In the genomic region with DNA sequence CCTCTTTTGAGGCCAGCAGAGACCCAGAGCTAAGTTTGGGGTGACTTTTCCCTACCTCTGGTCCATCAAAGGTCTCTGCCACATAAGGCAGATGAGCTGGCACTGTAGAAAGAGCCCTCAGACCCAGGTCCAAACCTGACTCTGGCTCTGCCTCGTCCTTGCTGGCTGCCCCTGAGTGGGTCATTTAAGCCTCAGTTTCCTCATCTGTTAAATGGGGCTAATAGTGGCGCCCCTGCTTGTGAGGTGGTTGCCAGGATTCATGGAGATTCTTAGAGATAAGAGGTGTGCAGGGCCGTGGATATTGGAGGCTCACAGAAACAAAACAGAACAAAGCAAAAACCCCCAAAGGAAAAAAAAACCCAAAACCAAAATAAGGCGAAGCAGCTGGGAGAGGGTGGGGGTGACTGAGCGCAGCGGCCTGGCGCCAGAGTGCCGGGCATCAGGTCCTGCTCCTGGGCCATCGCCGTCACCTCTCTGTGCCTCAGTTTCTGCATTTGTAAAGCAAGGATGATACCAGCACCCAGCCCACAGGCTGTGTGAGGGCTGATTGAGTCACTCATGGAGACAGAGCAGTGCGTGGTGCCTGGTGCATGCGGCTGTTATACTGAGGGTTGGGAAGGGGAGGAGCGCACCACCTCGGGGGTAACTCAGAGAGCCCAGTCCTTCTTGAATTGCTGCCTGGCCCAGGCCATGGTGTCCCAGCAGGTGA, we compare ENCODE assay signal across 21 cellular contexts.
DNase-seq lines count a peak whose midpoint lies in the region; ATAC-seq, FAIRE-seq and TF ChIP-seq lines count a peak whose summit lies in the region.
"Had no signal": no experiment of that assay in that cellular context is flagged by ENCODE, and none has a peak within 500 bp of the region (broad histone marks: within the 10 kb centered on the region; RNA-seq: fewer than 3 reads in every experiment).

No MANE protein-coding gene starts in this region.

- peak overlapping the region; percentile 55 for H3K4me3 Mint-ChIP-seq in stimulated activated effector memory CD8-positive, alpha-beta T cell treated with anti-CD3 and anti-CD28 coated beads, Interleukin-12 subunit alpha, Interleukin-12 subunit beta, amount 100 ng/mL, for 72 hours
- H3K4me3 Mint-ChIP-seq: activated naive CD8-positive, alpha-beta T cell treated with anti-CD3 and anti-CD28 coated beads for 36 hours had no signal

- dilution Hi-C loops in mammary epithelial cell (cut with HindIII; ENCODE audit: low sequenced_read_pairs), result no loop called here

- 85% methylated on average over 14 of the region's 14 CpGs for WGBS in HepG2 (ENCODE audit: low lambda C conversion rate)
- WGBS in right lobe of liver (ENCODE audit: insufficient coverage, low coverage, low lambda C conversion rate, missing lambda C conversion rate), result 93% methylated on average over 10 of the region's 14 CpGs
- 86% methylated on average over 14 of the region's 14 CpGs for WGBS in mammary epithelial cell (ENCODE audit: low coverage, missing lambda C conversion rate)

- DNase-seq in HepG2 (ENCODE audit: low spot score), result no peak
- DNase-seq in right lobe of liver, result no peak
- DNase-seq in mammary epithelial cell, result no peak
- DNase-seq in stimulated activated effector memory CD8-positive, alpha-beta T cell treated with anti-CD3 and anti-CD28 coated beads, Interleukin-12 subunit alpha, Interleukin-12 subunit beta, amount 100 ng/mL, for 72 hours (ENCODE audit: low spot score in 2 of 2), result no peak
- no peak for DNase-seq in NCI-H1048 (lab: John Stamatoyannopoulos, UW)
- DNase-seq: activated CD4-positive, alpha-beta T cell treated with anti-CD3 and anti-CD28 coated beads for 4 hours; activated CD8-positive, alpha-beta memory T cell treated with anti-CD3 and anti-CD28 coated beads, Interleukin-2, amount 50 U/mL, for 4 hours; activated effector memory CD4-positive, alpha-beta T cell treated with Interleukin-2 at 50 U/mL for 16 hours; activated naive CD8-positive, alpha-beta T cell treated with anti-CD3 and anti-CD28 coated beads for 36 hours; mesendoderm; MG63; NCI-H1417 treated with DMSO at 0.1 percent for 48 hours; spleen; stimulated activated CD4-positive, alpha-beta T cell treated with anti-CD3 and anti-CD28 coated beads, Interleukin-4, amount 100 ng/mL, for 1 hour; stimulated activated naive CD4-positive, alpha-beta T cell had no signal

- H3K36me3 ChIP-seq in HepG2 (replicated peaks in 1 of 2; ENCODE audit: control insufficient read depth in 1 of 2, insufficient read depth in 2 of 2, low read length in 2 of 2), result no peaks in the 10 kb centered on the region
- no peaks in the 10 kb centered on the region for H3K36me3 ChIP-seq in right lobe of liver
- H3K36me3 ChIP-seq in Loucy (ENCODE audit: insufficient read depth, low read length), result no peaks in the 10 kb centered on the region
- H3K36me3 ChIP-seq in mammary epithelial cell (ENCODE audit: insufficient read depth, low read length), result no peaks in the 10 kb centered on the region
- H3K36me3 ChIP-seq: MG63, SJSA1, spleen, thoracic aorta had no signal

- BruUV-seq in HepG2 (replicated peaks; lab: Mats Ljungman, UMichigan), result no TSS peak
- BruUV-seq in mammary epithelial cell (replicated peaks; lab: Mats Ljungman, UMichigan), result no TSS peak

- no peaks in the 10 kb centered on the region for H3K27me3 ChIP-seq in HepG2 (ENCODE audit: control insufficient read depth in 1 of 2, insufficient read depth in 2 of 2, low read length in 2 of 2)
- H3K27me3 ChIP-seq in right lobe of liver, result no peaks in the 10 kb centered on the region
- H3K27me3 ChIP-seq in Loucy (ENCODE audit: insufficient read depth, low read length, poor library complexity, severe bottlenecking), result no peaks in the 10 kb centered on the region
- no peaks in the 10 kb centered on the region for H3K27me3 ChIP-seq in mammary epithelial cell (ENCODE audit: insufficient read depth, low read length)
- H3K27me3 ChIP-seq: MG63, SJSA1 had no signal

- H3K36me3 Mint-ChIP-seq in stimulated activated effector memory CD8-positive, alpha-beta T cell treated with anti-CD3 and anti-CD28 coated beads, Interleukin-12 subunit alpha, Interleukin-12 subunit beta, amount 100 ng/mL, for 72 hours, result no peaks in the 10 kb centered on the region
- H3K36me3 Mint-ChIP-seq: activated naive CD8-positive, alpha-beta T cell treated with anti-CD3 and anti-CD28 coated beads for 36 hours had no signal

- no peak for TF ChIP-seq EP300 in HepG2 (IDR thresholded peaks at IDR 0.05; ENCODE audit: low read depth in 2 of 2, low read length in 2 of 2)
- TF ChIP-seq EP300 in HepG2 (CRISPR knock-in tag; IDR thresholded peaks at IDR 0.05; ENCODE audit: borderline replicate concordance), result no peak

- in situ Hi-C loops in HepG2 (cut with HindIII; ENCODE audit: extremely low pct_ligation_motif_present, low pct_unique_long_range_greater_than_20kb) (no loop called here), mammary epithelial cell (cut with MboI; ENCODE audit: low sequenced_read_pairs in 2 of 2) (no loop called here)

- intact Hi-C loops in HepG2 (cut with micrococcal nuclease; ENCODE audit: unreplicated experiment), result no loop called here
- intact Hi-C loops in right lobe of liver (cut with DNase I), result loop anchor here in 1 of 2 donors (10.0 kb wide), 1 partner anchor 62 kb away; no protein-coding TSS in a partner anchor
- intact Hi-C loops in mammary epithelial cell (cut with micrococcal nuclease), result no loop called here

- ATAC-seq in HepG2, result no peak
- ATAC-seq in right lobe of liver, result no peak
- ATAC-seq in stimulated activated effector memory CD8-positive, alpha-beta T cell treated with anti-CD3 and anti-CD28 coated beads, Interleukin-12 subunit alpha, Interleukin-12 subunit beta, amount 100 ng/mL, for 72 hours, result peak; percentile 44
- no peak for ATAC-seq in GM18505 (IDR thresholded peaks at IDR 0.05; ENCODE audit: unreplicated experiment)
- no peak for ATAC-seq in GM21786 (IDR thresholded peaks at IDR 0.05; ENCODE audit: unreplicated experiment)
- ATAC-seq: left lobe of liver had no signal

- H3K9ac ChIP-seq in HepG2 (ENCODE audit: insufficient read depth, low read depth, low read length) (no peak overlapping the region), Loucy (ENCODE audit: low read depth, low read length, poor library complexity, severe bottlenecking) (no peak overlapping the region), mammary epithelial cell (ENCODE audit: insufficient read depth, low read length) (no peak overlapping the region)

- H3K9me3 ChIP-seq in HepG2 (ENCODE audit: low read length) (no peaks in the 10 kb centered on the region), right lobe of liver (no peaks in the 10 kb centered on the region), Loucy (ENCODE audit: insufficient read depth, low read depth, low read length) (no peaks in the 10 kb centered on the region), mammary epithelial cell (replicated peaks; ENCODE audit: insufficient read depth, low read length) (no peaks in the 10 kb centered on the region)
- H3K9me3 ChIP-seq: MG63, SJSA1, spleen, thoracic aorta had no signal

- H3K27ac Mint-ChIP-seq in stimulated activated effector memory CD8-positive, alpha-beta T cell treated with anti-CD3 and anti-CD28 coated beads, Interleukin-12 subunit alpha, Interleukin-12 subunit beta, amount 100 ng/mL, for 72 hours, result peak overlapping the region; percentile 1
- H3K27ac Mint-ChIP-seq: activated naive CD8-positive, alpha-beta T cell treated with anti-CD3 and anti-CD28 coated beads for 36 hours had no signal

- H3K9me3 Mint-ChIP-seq in stimulated activated effector memory CD8-positive, alpha-beta T cell treated with anti-CD3 and anti-CD28 coated beads, Interleukin-12 subunit alpha, Interleukin-12 subunit beta, amount 100 ng/mL, for 72 hours, result no peaks in the 10 kb centered on the region
- H3K9me3 Mint-ChIP-seq: activated naive CD8-positive, alpha-beta T cell treated with anti-CD3 and anti-CD28 coated beads for 36 hours had no signal

- H3F3A ChIP-seq in Loucy (ENCODE audit: low read depth), result no peaks in the 10 kb centered on the region

- peaks cover 48% of the 10 kb centered on the region for H3K4me1 Mint-ChIP-seq in stimulated activated effector memory CD8-positive, alpha-beta T cell treated with anti-CD3 and anti-CD28 coated beads, Interleukin-12 subunit alpha, Interleukin-12 subunit beta, amount 100 ng/mL, for 72 hours

- H3K9me2 ChIP-seq in Loucy (replicated peaks; ENCODE audit: low read depth, low read length), result no peaks in the 10 kb centered on the region

- H3K4me1 ChIP-seq in HepG2 (ENCODE audit: insufficient read depth, low read length) (peaks cover 86% of the 10 kb centered on the region), right lobe of liver (peaks cover 0 to 34% (median 12%) of the 10 kb centered on the region in 4 donors), Loucy (ENCODE audit: insufficient read depth, low read length, poor library complexity, severe bottlenecking) (peaks cover 9% of the 10 kb centered on the region), mammary epithelial cell (ENCODE audit: insufficient read depth, low read length) (peaks cover 45% of the 10 kb centered on the region)

- H2AFZ ChIP-seq in HepG2 (ENCODE audit: low read length) (no peak overlapping the region), Loucy (ENCODE audit: low read length) (peak overlapping the region; percentile 19; the same call in 1 of the 2 replicates), mammary epithelial cell (ENCODE audit: low read depth, low read length) (peak overlapping the region; percentile 50)

- no peaks in the 10 kb centered on the region for H3K79me2 ChIP-seq in HepG2 (ENCODE audit: insufficient read depth, low read length)
- H3K79me2 ChIP-seq in Loucy (ENCODE audit: insufficient read depth, low read length), result no peaks in the 10 kb centered on the region
- no peaks in the 10 kb centered on the region for H3K79me2 ChIP-seq in mammary epithelial cell (ENCODE audit: insufficient read depth, low read length)

- CTCF ChIA-PET in HepG2 (lab: Yijun Ruan, JAX; ENCODE audit: low intra/inter-chr PET ratio, low total read pairs) (no interaction called here), mammary epithelial cell (lab: Charles Lee; ENCODE audit: low non-redundant PET) (no interaction called here)

- H3K4me2 ChIP-seq in HepG2 (ENCODE audit: low read depth, low read length) (no peak overlapping the region), Loucy (ENCODE audit: low read depth, low read length, poor library complexity, severe bottlenecking) (peak overlapping the region; percentile 30), mammary epithelial cell (ENCODE audit: insufficient read depth, low read depth, low read length) (peak overlapping the region; percentile 31)

- TF ChIP-seq RAD21 in HepG2 (CRISPR knock-in tag; IDR thresholded peaks at IDR 0.05), result no peak

- H3K4me3 ChIP-seq in HepG2 (replicated peaks in 1 of 3; ENCODE audit: insufficient read depth in 1 of 3, low read depth in 2 of 3, low read length in 3 of 3) (no peak overlapping the region), right lobe of liver (no peak overlapping the region), Loucy (ENCODE audit: low read length, poor library complexity, severe bottlenecking) (no peak overlapping the region), mammary epithelial cell (replicated peaks in 1 of 3; ENCODE audit: insufficient read depth in 1 of 3, low read depth in 2 of 3, low read length in 3 of 3) (no peak overlapping the region)
- H3K4me3 ChIP-seq: MG63, SJSA1, spleen, thoracic aorta had no signal

- no peak for TF ChIP-seq POLR2A in HepG2 (IDR thresholded peaks at IDR 0.05; ENCODE audit: insufficient read depth in 1 of 2, low read depth in 2 of 2, low read length in 2 of 2)
- TF ChIP-seq POLR2A in right lobe of liver (IDR thresholded peaks at IDR 0.05), result no peak
- no peak for TF ChIP-seq POLR2A in GM18505 (IDR thresholded peaks at IDR 0.05; ENCODE audit: borderline replicate concordance, extremely low read depth, insufficient read depth, insufficient read length)

- no peak for TF ChIP-seq CTCF in HepG2 (CRISPR knock-in tag; IDR thresholded peaks at IDR 0.05)
- TF ChIP-seq CTCF in right lobe of liver (IDR thresholded peaks at IDR 0.05), result no peak
- TF ChIP-seq CTCF in Loucy (conservative IDR thresholded peaks at IDR 0.05; ENCODE audit: low read length), result no peak
- no peak for TF ChIP-seq CTCF in mammary epithelial cell (conservative IDR thresholded peaks at IDR 0.05 in 1 of 2, IDR thresholded peaks at IDR 0.05 in 1 of 2; ENCODE audit: extremely low read depth in 1 of 2, insufficient read depth in 1 of 2, low read depth in 1 of 2, low read length in 2 of 2)

- no peak for FAIRE-seq in HepG2 (lab: Jason Lieb, UNC)

- POLR2A ChIA-PET in HepG2 (lab: Yijun Ruan, JAX), result no interaction called here

- H3K27ac ChIP-seq in HepG2 (ENCODE audit: extremely low read length, insufficient read depth, low read length) (no peak overlapping the region), right lobe of liver (no peak overlapping the region), mammary epithelial cell (ENCODE audit: insufficient read depth, low read depth, low read length) (no peak overlapping the region)
- H3K27ac ChIP-seq: SJSA1, spleen, thoracic aorta had no signal

- H4K20me1 ChIP-seq in HepG2 (ENCODE audit: insufficient read depth, low read length), result no peaks in the 10 kb centered on the region
- H4K20me1 ChIP-seq in Loucy (ENCODE audit: insufficient read depth, low read length, poor library complexity, severe bottlenecking), result no peaks in the 10 kb centered on the region
- H4K20me1 ChIP-seq in mammary epithelial cell (ENCODE audit: insufficient read depth, low read length), result no peaks in the 10 kb centered on the region
